In the genomic region with DNA sequence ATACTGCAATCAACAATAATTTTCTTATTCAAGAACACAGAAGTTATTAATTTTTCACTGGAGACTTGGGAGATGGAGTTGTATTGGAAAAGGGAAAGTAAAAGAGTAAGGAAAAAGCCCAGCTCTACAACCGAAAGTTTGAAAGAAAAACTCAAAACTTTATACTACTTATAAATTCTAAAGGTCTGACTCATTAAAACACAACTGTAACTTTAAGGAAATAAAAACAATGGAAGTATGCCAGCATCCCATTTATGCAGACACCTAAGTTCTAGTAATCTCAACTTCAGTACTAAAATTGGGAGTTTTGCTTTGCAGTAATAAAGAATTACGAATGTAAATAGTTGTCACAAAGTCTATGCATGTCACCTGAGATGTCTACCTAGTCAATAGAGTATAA, we compare ENCODE assay signal across 22 cellular contexts.
A peak's percentile ranks its signal among the peaks of the same experiment; 100 is the strongest.
DNase-seq lines count a peak whose midpoint lies in the region; ATAC-seq and TF ChIP-seq lines count a peak whose summit lies in the region.
"Had no signal": no experiment of that assay in that cellular context is flagged by ENCODE, and none has a peak within 500 bp of the region (broad histone marks: within the 10 kb centered on the region; RNA-seq: fewer than 3 reads in every experiment).

No MANE protein-coding gene starts in this region.

- ATAC-seq in gastrocnemius medialis: no peak
- ATAC-seq: K562 had no signal

- no peak overlapping the region for H3K4me3 Mint-ChIP-seq in CD8-positive, alpha-beta memory T cell
- H3K4me3 Mint-ChIP-seq: activated naive CD4-positive, alpha-beta T cell treated with anti-CD3 and anti-CD28 coated beads for 36 hours had no signal

- H3K4me1 Mint-ChIP-seq in CD8-positive, alpha-beta memory T cell: no peaks in the 10 kb centered on the region

- intact Hi-C loops in gastrocnemius medialis (cut with DNase I; ENCODE audit: low total_unique reads): no loop called here
- intact Hi-C loops in dorsolateral prefrontal cortex (cut with DNase I): no loop called here

- H3K4me3 ChIP-seq in fibroblast of mammary gland (ENCODE audit: control insufficient read depth, low read depth, low read length): no peak overlapping the region
- H3K4me3 ChIP-seq in gastrocnemius medialis: no peak overlapping the region
- no peak overlapping the region for H3K4me3 ChIP-seq in dorsolateral prefrontal cortex
- H3K4me3 ChIP-seq in CD8-positive, alpha-beta memory T cell (ENCODE audit: low read length): no peak overlapping the region
- H3K4me3 ChIP-seq: BLaER1, K562, Peyer's patch, sigmoid colon, testis had no signal

- TF ChIP-seq POLR2A in gastrocnemius medialis (IDR thresholded peaks at IDR 0.05): no peak

- CTCF ChIA-PET in CD8-positive, alpha-beta memory T cell (lab: Charles Lee): interaction anchor here (1.0 kb wide), 1 partner anchor 14 kb away, joined by 3 read pairs; no protein-coding TSS in a partner anchor

- peaks cover 54 to 86% (median 70%) of the 10 kb centered on the region in 3 donors for H3K36me3 Mint-ChIP-seq in CD8-positive, alpha-beta memory T cell

- H3K27ac Mint-ChIP-seq in CD8-positive, alpha-beta memory T cell: no peak overlapping the region
- H3K27ac Mint-ChIP-seq: activated naive CD4-positive, alpha-beta T cell treated with anti-CD3 and anti-CD28 coated beads for 36 hours had no signal

- peaks cover 0 to 6% (median 0%) of the 10 kb centered on the region in 3 donors for H3K9me3 ChIP-seq in gastrocnemius medialis
- peaks cover 7% of the 10 kb centered on the region for H3K9me3 ChIP-seq in CD8-positive, alpha-beta memory T cell (ENCODE audit: low read length)
- H3K9me3 ChIP-seq: testis had no signal

- no peak overlapping the region for H3K27ac ChIP-seq in gastrocnemius medialis
- peak overlapping the region in 2 of 59 donors; percentile 10 to 16 for H3K27ac ChIP-seq in dorsolateral prefrontal cortex
- H3K27ac ChIP-seq in CD8-positive, alpha-beta memory T cell (ENCODE audit: low read depth, low read length): no peak overlapping the region
- H3K27ac ChIP-seq: BLaER1, HL-60, Peyer's patch, sigmoid colon, testis had no signal

- no peaks in the 10 kb centered on the region for H3K4me1 ChIP-seq in gastrocnemius medialis
- H3K4me1 ChIP-seq in CD8-positive, alpha-beta memory T cell (ENCODE audit: insufficient read depth, low read length): no peaks in the 10 kb centered on the region
- H3K4me1 ChIP-seq: BLaER1, Peyer's patch, sigmoid colon, testis had no signal

- H3K27me3 ChIP-seq in gastrocnemius medialis (no peaks in the 10 kb centered on the region), dorsolateral prefrontal cortex (no peaks in the 10 kb centered on the region)
- no peaks in the 10 kb centered on the region for H3K27me3 ChIP-seq in CD8-positive, alpha-beta memory T cell (ENCODE audit: insufficient read depth, low read length, poor library complexity, severe bottlenecking)
- H3K27me3 ChIP-seq: BLaER1, Peyer's patch, sigmoid colon, testis had no signal

- POLR2A ChIA-PET in CD8-positive, alpha-beta memory T cell (lab: Charles Lee): no interaction called here

- H3K9me3 Mint-ChIP-seq in CD8-positive, alpha-beta memory T cell: peaks cover 6 to 22% (median 13%) of the 10 kb centered on the region in 5 donors

- peak; percentile 68 for DNase-seq in EL
- DNase-seq in amniotic stem cell (lab: John Stamatoyannopoulos, UW): peak; percentile 4
- peak; percentile 47 for DNase-seq in fibroblast of mammary gland (ENCODE audit: low read depth)
- DNase-seq in renal cortical epithelial cell (ENCODE audit: low read depth): peak; percentile 61
- no peak for DNase-seq in gastrocnemius medialis
- DNase-seq in hypothalamus (lab: John Stamatoyannopoulos, UW): no peak
- no peak for DNase-seq in dorsolateral prefrontal cortex
- DNase-seq in CD8-positive, alpha-beta memory T cell: no peak
- DNase-seq: activated CD4-positive, alpha-beta T cell treated with anti-CD3 and anti-CD28 coated beads, Interleukin-2, amount 50 U/mL, for 1 hour; activated naive CD4-positive, alpha-beta T cell treated with anti-CD3 and anti-CD28 coated beads for 36 hours; DMS53; head of caudate nucleus; midbrain; NCI-H1105; NCI-H82; Peyer's patch; sigmoid colon; stimulated activated CD4-positive, alpha-beta T cell treated with anti-CD3 and anti-CD28 coated beads, Interleukin-4, amount 100 ng/mL, for 4 hours; testis had no signal

- H3K27me3 Mint-ChIP-seq in CD8-positive, alpha-beta memory T cell: no peaks in the 10 kb centered on the region

- H3K36me3 ChIP-seq in gastrocnemius medialis: peaks cover 15 to 93% of the 10 kb centered on the region in 2 donors
- H3K36me3 ChIP-seq in CD8-positive, alpha-beta memory T cell (ENCODE audit: insufficient read depth, low read length): peaks cover 33% of the 10 kb centered on the region

- TF ChIP-seq CTCF in fibroblast of mammary gland (conservative IDR thresholded peaks at IDR 0.05; ENCODE audit: control insufficient read depth, insufficient read depth, low read depth, low read length): no peak
- no peak for TF ChIP-seq CTCF in gastrocnemius medialis (IDR thresholded peaks at IDR 0.05 in 4 of 5, conservative IDR thresholded peaks at IDR 0.05 in 1 of 5)
- no peak for TF ChIP-seq CTCF in dorsolateral prefrontal cortex (IDR thresholded peaks at IDR 0.05 in 54 of 56, conservative IDR thresholded peaks at IDR 0.05 in 2 of 56; ENCODE audit: low read depth in 1 of 56, partially characterized antibody in 56 of 56)

- in situ Hi-C loops in gastrocnemius medialis (cut with MboI; ENCODE audit: low sequenced_read_pairs in 4 of 4): no loop called here

Comparison
In these comparisons a context has a peak if more than half of its experiments do, and no peak if none do; other contexts are left out.
1. DNase-seq: peak in EL (single experiment), amniotic stem cell (single experiment), fibroblast of mammary gland (single experiment) and renal cortical epithelial cell (single experiment); none in gastrocnemius medialis (0 of 2), hypothalamus (0 of 51), dorsolateral prefrontal cortex (0 of 10) and CD8-positive, alpha-beta memory T cell (0 of 5).